Comparison of ENCODE assay signal across 1 cellular context in genomic region chr9:98610711-98611110, GRCh38.
TF ChIP-seq lines count a peak whose summit lies in the region.

No MANE protein-coding gene starts in this region.

TF ChIP-seq in endothelial cell of umbilical vein, 7 proteins besides CTCF, POLR2A, EP300 and RAD21 (continued from another document):
- TF ChIP-seq, protein P1, sequence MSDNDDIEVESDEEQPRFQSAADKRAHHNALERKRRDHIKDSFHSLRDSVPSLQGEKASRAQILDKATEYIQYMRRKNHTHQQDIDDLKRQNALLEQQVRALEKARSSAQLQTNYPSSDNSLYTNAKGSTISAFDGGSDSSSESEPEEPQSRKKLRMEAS (IDR thresholded peaks at IDR 0.05; ENCODE audit: insufficient read depth, insufficient read length): no peak
- TF ChIP-seq FOS (IDR thresholded peaks at IDR 0.05; ENCODE audit: borderline replicate concordance, insufficient read depth, low read length) (no peak), POLR2AphosphoS5 (IDR thresholded peaks at IDR 0.05; ENCODE audit: insufficient read depth, low read depth, low read length) (no peak), EZH2 (IDR thresholded peaks at IDR 0.05; ENCODE audit: borderline replicate concordance, low read depth, low read length, severe bottlenecking) (no peak), GATA2 (IDR thresholded peaks at IDR 0.05; ENCODE audit: insufficient read depth, insufficient read length, low read depth, low read length) (no peak)
